ENCODE assay signal across 12 cellular contexts in genomic region chr1:154611150-154611865, GRCh38.
DNase-seq lines count a peak whose midpoint lies in the region; ATAC-seq and TF ChIP-seq lines count a peak whose summit lies in the region.
"Had no signal": no experiment of that assay in that cellular context is flagged by ENCODE, and none has a peak within 500 bp of the region (broad histone marks: within the 10 kb centered on the region; RNA-seq: fewer than 3 reads in every experiment).

No MANE protein-coding gene starts in this region.

- no peak overlapping the region for H2AFZ ChIP-seq in OCI-LY1 (ENCODE audit: low read length)

- H3K79me2 ChIP-seq in OCI-LY1 (ENCODE audit: insufficient read depth, low read length), result peaks cover 34% of the 10 kb centered on the region

- H4K20me1 ChIP-seq in OCI-LY1 (ENCODE audit: insufficient read depth, low read length), result no peaks in the 10 kb centered on the region

- no peak for ATAC-seq in effector memory CD8-positive, alpha-beta T cell (replicated peaks)
- ATAC-seq: pancreas had no signal

- H3K36me3 Mint-ChIP-seq in T-helper 1 cell treated with Interleukin-12 subunit alpha and Interleukin-12 subunit beta and Interleukin-4 antibody, amounts not matched to agents 30 μg/mL and 1 μg/mL, for 36 hours (ENCODE audit: low read depth), result peaks cover 13% of the 10 kb centered on the region
- H3K36me3 Mint-ChIP-seq in effector memory CD8-positive, alpha-beta T cell (ENCODE audit: insufficient read depth), result peaks cover 17% of the 10 kb centered on the region

- no peaks in the 10 kb centered on the region; the same call in 1 of the 2 replicates for H3K36me3 ChIP-seq in OCI-LY1 (ENCODE audit: insufficient read depth, low read length)
- H3K36me3 ChIP-seq: pancreas had no signal

- peaks cover 42% of the 10 kb centered on the region for H3K4me1 ChIP-seq in OCI-LY1 (ENCODE audit: insufficient read depth, low read length, severe bottlenecking)

- H3K27me3 ChIP-seq in OCI-LY1 (ENCODE audit: insufficient read depth, low read length), result no peaks in the 10 kb centered on the region
- H3K27me3 ChIP-seq: pancreas had no signal

- no peak overlapping the region for H3K4me3 Mint-ChIP-seq in T-helper 1 cell treated with Interleukin-12 subunit alpha and Interleukin-12 subunit beta and Interleukin-4 antibody, amounts not matched to agents 30 μg/mL and 1 μg/mL, for 36 hours
- H3K4me3 Mint-ChIP-seq in effector memory CD8-positive, alpha-beta T cell, result no peak overlapping the region

- no peaks in the 10 kb centered on the region for H3K9me2 ChIP-seq in OCI-LY1 (ENCODE audit: low read depth, low read length)

- H3K27ac ChIP-seq in OCI-LY1 (ENCODE audit: low read depth, low read length, poor library complexity, severe bottlenecking), result peak overlapping the region; percentile 49
- H3K27ac ChIP-seq: pancreas had no signal

- H3K9me3 Mint-ChIP-seq in T-helper 1 cell treated with Interleukin-12 subunit alpha and Interleukin-12 subunit beta and Interleukin-4 antibody, amounts not matched to agents 30 μg/mL and 1 μg/mL, for 36 hours, result no peaks in the 10 kb centered on the region
- no peaks in the 10 kb centered on the region for H3K9me3 Mint-ChIP-seq in effector memory CD8-positive, alpha-beta T cell

- no peak overlapping the region for H3K9ac ChIP-seq in OCI-LY1 (ENCODE audit: low read length)

- no peak for TF ChIP-seq CTCF in OCI-LY1 (IDR thresholded peaks at IDR 0.05; ENCODE audit: low read length)

- peaks cover 47% of the 10 kb centered on the region for H3K4me1 Mint-ChIP-seq in T-helper 1 cell treated with Interleukin-12 subunit alpha and Interleukin-12 subunit beta and Interleukin-4 antibody, amounts not matched to agents 30 μg/mL and 1 μg/mL, for 36 hours (ENCODE audit: low read depth)
- peaks cover 25 to 48% of the 10 kb centered on the region in 2 donors for H3K4me1 Mint-ChIP-seq in effector memory CD8-positive, alpha-beta T cell (ENCODE audit: low read depth in 2 of 2)

- no peaks in the 10 kb centered on the region for H3K27me3 Mint-ChIP-seq in T-helper 1 cell treated with Interleukin-12 subunit alpha and Interleukin-12 subunit beta and Interleukin-4 antibody, amounts not matched to agents 30 μg/mL and 1 μg/mL, for 36 hours (ENCODE audit: low read depth)
- H3K27me3 Mint-ChIP-seq in effector memory CD8-positive, alpha-beta T cell, result no peaks in the 10 kb centered on the region

- H3K27ac Mint-ChIP-seq in T-helper 1 cell treated with Interleukin-12 subunit alpha and Interleukin-12 subunit beta and Interleukin-4 antibody, amounts not matched to agents 30 μg/mL and 1 μg/mL, for 36 hours, result peak overlapping the region; percentile 8
- H3K27ac Mint-ChIP-seq in effector memory CD8-positive, alpha-beta T cell, result peak overlapping the region; percentile 17 to 86

- H3K9me3 ChIP-seq in OCI-LY1 (ENCODE audit: low read length), result no peaks in the 10 kb centered on the region
- H3K9me3 ChIP-seq: pancreas had no signal

- no peaks in the 10 kb centered on the region; the same call in 1 of the 2 replicates for H3F3A ChIP-seq in OCI-LY1 (ENCODE audit: insufficient read depth, low read length)

- DNase-seq in T-helper 1 cell (no peak), pons (ENCODE audit: low spot score) (peak; percentile 67), dedifferentiated amniotic fluid mesenchymal stem cell (ENCODE audit: extremely low spot score) (no peak), SW 1271 (lab: John Stamatoyannopoulos, UW) (no peak), NCI-H2029 treated with DMSO at 0.1 percent for 48 hours (lab: John Stamatoyannopoulos, UW) (no peak)
- no peak for DNase-seq in effector memory CD8-positive, alpha-beta T cell
- DNase-seq: 8988T, NCI-H2029, pancreas, trophoblast cell had no signal

- peak overlapping the region; percentile 14; the same call in 1 of the 2 replicates for H3K4me2 ChIP-seq in OCI-LY1 (ENCODE audit: low read length)

- H3K4me3 ChIP-seq in OCI-LY1 (ENCODE audit: low read depth, low read length, poor library complexity, severe bottlenecking), result no peak overlapping the region
- H3K4me3 ChIP-seq: pancreas had no signal
